12 cellular contexts compared by ENCODE assay signal in genomic region chr3:171282041-171282440, GRCh38.
DNase-seq lines count a peak whose midpoint lies in the region; ATAC-seq and TF ChIP-seq lines count a peak whose summit lies in the region.
"Had no signal": no experiment of that assay in that cellular context is flagged by ENCODE, and none has a peak within 500 bp of the region (broad histone marks: within the 10 kb centered on the region; RNA-seq: fewer than 3 reads in every experiment).

No MANE protein-coding gene starts in this region.

- H3K4me2 ChIP-seq in IMR-90 (ENCODE audit: low read depth, low read length), result no peak overlapping the region

- H3K18ac ChIP-seq in IMR-90 (ENCODE audit: low read depth, low read length), result no peak overlapping the region

- H2BK120ac ChIP-seq in IMR-90 (ENCODE audit: low read depth, low read length), result no peak overlapping the region

- H3K4me3 ChIP-seq in IMR-90 (ENCODE audit: insufficient read depth, low read depth, low read length), result no peak overlapping the region
- H3K4me3 ChIP-seq: upper lobe of right lung had no signal

- TF ChIP-seq POLR2A in IMR-90 (IDR thresholded peaks at IDR 0.05; ENCODE audit: low read depth, low read length), result no peak

- H3K27me3 ChIP-seq in IMR-90 (ENCODE audit: control insufficient read depth, insufficient read depth, low read length), result no peaks in the 10 kb centered on the region; the same call in 1 of the 2 replicates
- H3K27me3 ChIP-seq: upper lobe of right lung had no signal

- no peaks in the 10 kb centered on the region; the same call in 1 of the 2 replicates for H4K20me1 ChIP-seq in IMR-90 (ENCODE audit: insufficient read depth, low read length)

- CTCF ChIA-PET in IMR-90 (lab: Yijun Ruan, JAX), result no interaction called here

- H3K79me1 ChIP-seq in IMR-90 (ENCODE audit: low read depth in 1 of 2, low read length in 2 of 2), result no peaks in the 10 kb centered on the region

- no CpG with 5 or more reads among the region's 4 CpGs for WGBS in IMR-90 (ENCODE audit: extremely low coverage in 2 of 2, insufficient read length in 1 of 2), 2 experiments

- H3K9me1 ChIP-seq in IMR-90 (ENCODE audit: insufficient read depth, low read length), result no peaks in the 10 kb centered on the region; the same call in none of the 2 replicates

- H3K27ac ChIP-seq in IMR-90 (ENCODE audit: insufficient read depth, low read length), result no peak overlapping the region
- H3K27ac ChIP-seq: upper lobe of right lung had no signal

- no peak overlapping the region for H3K4ac ChIP-seq in IMR-90 (ENCODE audit: low read depth, low read length)

- no peaks in the 10 kb centered on the region for H3K36me3 ChIP-seq in IMR-90 (ENCODE audit: control insufficient read depth, insufficient read depth, low read length)
- H3K36me3 ChIP-seq: upper lobe of right lung had no signal

- H2BK5ac ChIP-seq in IMR-90 (ENCODE audit: low read depth, low read length, poor library complexity, severe bottlenecking), result no peak overlapping the region

- H2AK9ac ChIP-seq in IMR-90 (replicated peaks; ENCODE audit: low read depth, low read length, poor library complexity), result no peak overlapping the region

- DNase-seq in IMR-90 (peak; percentile 69), astrocyte of the hippocampus (ENCODE audit: low read depth, low spot score) (peak; percentile 61), Right ventricle myocardium superior (no peak), smooth muscle cell of the brain vasculature (ENCODE audit: low read depth, low spot score) (peak; percentile 23), posterior vena cava (ENCODE audit: low spot score) (no peak)
- DNase-seq: activated CD8-positive, alpha-beta memory T cell treated with anti-CD3 and anti-CD28 coated beads, Interleukin-2, amount 50 U/mL, for 4 hours; mesendoderm; NCI-H1930; retina; upper lobe of right lung had no signal

- TF ChIP-seq RAD21 in IMR-90 (IDR thresholded peaks at IDR 0.05; ENCODE audit: low read length), result no peak

- H3K14ac ChIP-seq in IMR-90 (replicated peaks; ENCODE audit: low read depth, low read length), result no peak overlapping the region

- no peak overlapping the region for H3K23ac ChIP-seq in IMR-90 (ENCODE audit: low read depth, low read length)

- dilution Hi-C loops in IMR-90 (cut with HindIII; ENCODE audit: low sequenced_read_pairs, unreplicated experiment), result no loop called here

- H3K4me1 ChIP-seq in IMR-90 (ENCODE audit: control insufficient read depth, insufficient read depth, low read length), result peaks cover 12% of the 10 kb centered on the region

- no peak overlapping the region for H4K5ac ChIP-seq in IMR-90 (ENCODE audit: low read depth, low read length)

- no peaks in the 10 kb centered on the region for H3K9me3 ChIP-seq in IMR-90 (ENCODE audit: control insufficient read depth, insufficient read depth, low read length)
- H3K9me3 ChIP-seq: upper lobe of right lung had no signal

- intact Hi-C loops in IMR-90 (cut with micrococcal nuclease) (no loop called here), Right ventricle myocardium superior (cut with DNase I) (no loop called here), posterior vena cava (cut with DNase I) (no loop called here)

- TF ChIP-seq CTCF in IMR-90 (conservative IDR thresholded peaks at IDR 0.05; ENCODE audit: low read depth, low read length), result no peak

- ATAC-seq in IMR-90 (ENCODE audit: low read depth) (no peak), Right ventricle myocardium superior (ENCODE audit: poor library complexity) (peak; percentile 76), HG03565 (IDR thresholded peaks at IDR 0.05; ENCODE audit: unreplicated experiment) (no peak), GM21367 (IDR thresholded peaks at IDR 0.05; ENCODE audit: unreplicated experiment) (no peak)
- ATAC-seq: upper lobe of right lung had no signal

- no peak overlapping the region for H4K91ac ChIP-seq in IMR-90 (ENCODE audit: insufficient read depth, low read depth, low read length)

- POLR2A ChIA-PET in IMR-90 (lab: Charles Lee; ENCODE audit: unreplicated experiment), result no interaction called here

- no peak overlapping the region for H2BK20ac ChIP-seq in IMR-90 (ENCODE audit: low read depth, low read length)

- no peak overlapping the region for H2AFZ ChIP-seq in IMR-90 (replicated peaks; ENCODE audit: low read length, poor library complexity)

- H3K9ac ChIP-seq in IMR-90 (ENCODE audit: low read depth, low read length), result no peak overlapping the region

- H2AK5ac ChIP-seq in IMR-90 (ENCODE audit: low read depth, low read length), result no peak overlapping the region

- H4K8ac ChIP-seq in IMR-90 (ENCODE audit: low read depth in 2 of 2, low read length in 2 of 2), result no peak overlapping the region

- no peak overlapping the region for H3K56ac ChIP-seq in IMR-90 (ENCODE audit: extremely low read depth, insufficient read depth, low read length)

- in situ Hi-C loops in IMR-90 (cut with MboI; ENCODE audit: low sequenced_read_pairs), result no loop called here

- no TSS peak for BruUV-seq in IMR-90 (replicated peaks; lab: Mats Ljungman, UMichigan)

- no peak overlapping the region for H2BK15ac ChIP-seq in IMR-90 (ENCODE audit: low read depth, low read length)

TF ChIP-seq in IMR-90, 13 proteins besides CTCF, POLR2A, EP300 and RAD21:
- TF ChIP-seq CEBPB (IDR thresholded peaks at IDR 0.05; ENCODE audit: low read depth, low read length) (no peak), MAFK (IDR thresholded peaks at IDR 0.05; ENCODE audit: low read depth, low read length) (no peak), CHD1 (IDR thresholded peaks at IDR 0.05; ENCODE audit: low read depth, low read length) (no peak), USF2 (IDR thresholded peaks at IDR 0.05; ENCODE audit: low read depth, low read length) (no peak), RCOR1 (IDR thresholded peaks at IDR 0.05; ENCODE audit: insufficient replicate concordance, low read length) (no peak), RFX5 (IDR thresholded peaks at IDR 0.05; ENCODE audit: low read depth, low read length) (no peak), MAZ (IDR thresholded peaks at IDR 0.05; ENCODE audit: borderline replicate concordance, low read depth, low read length) (no peak), NFE2L2 (IDR thresholded peaks at IDR 0.05; ENCODE audit: low read depth, low read length) (no peak), BHLHE40 (IDR thresholded peaks at IDR 0.05; ENCODE audit: low read depth, low read length) (no peak), FOS (IDR thresholded peaks at IDR 0.05; ENCODE audit: low read depth, low read length) (no peak), MXI1 (IDR thresholded peaks at IDR 0.05; ENCODE audit: borderline replicate concordance, low read depth, low read length) (no peak)

Comparison
In these comparisons a context has a peak if more than half of its experiments do, and no peak if none do; other contexts are left out.
1. DNase-seq: peak in IMR-90 (single experiment), astrocyte of the hippocampus (single experiment) and smooth muscle cell of the brain vasculature (single experiment); none in Right ventricle myocardium superior (single experiment) and posterior vena cava (single experiment).